ENCODE assay signal across 9 cellular contexts in the genomic region with DNA sequence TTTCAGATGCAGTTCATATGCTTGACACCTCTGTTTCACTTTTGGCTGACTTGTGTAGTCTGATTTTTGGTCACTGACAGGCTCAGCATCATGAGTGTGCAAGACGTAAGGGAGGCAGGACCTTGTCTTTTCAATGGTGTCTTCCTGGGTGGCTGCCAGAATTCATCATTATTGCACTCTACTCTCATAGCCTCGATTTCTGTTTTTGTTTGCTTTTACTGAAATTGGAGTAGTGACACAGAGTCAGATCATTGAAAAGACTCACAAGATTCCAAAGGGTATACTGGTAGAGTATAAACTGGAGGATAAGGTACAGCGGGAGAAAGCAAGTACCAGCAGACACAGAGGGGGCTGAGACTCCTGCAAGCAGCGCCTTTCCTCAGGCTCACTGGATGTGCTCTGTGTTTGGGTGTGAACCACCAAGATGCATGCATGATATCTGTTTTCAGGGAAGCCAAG.
DNase-seq lines count a peak whose midpoint lies in the region; ATAC-seq lines count a peak whose summit lies in the region.
"Had no signal": no experiment of that assay in that cellular context is flagged by ENCODE, and none has a peak within 500 bp of the region (broad histone marks: within the 10 kb centered on the region; RNA-seq: fewer than 3 reads in every experiment).

No MANE protein-coding gene starts in this region.

- H3K79me2 ChIP-seq in trophoblast cell (ENCODE audit: control insufficient read depth, insufficient read depth, low read length, poor library complexity) = no peaks in the 10 kb centered on the region

- H3K4me1 ChIP-seq in trophoblast cell (ENCODE audit: control insufficient read depth in 1 of 2, insufficient read depth in 2 of 2, low read length in 2 of 2) = peaks cover 5 to 8% of the 10 kb centered on the region in 2 experiments

- H3K9me3 ChIP-seq in trophoblast cell (ENCODE audit: insufficient read depth, low read depth, low read length) = no peaks in the 10 kb centered on the region

- WGBS in trophoblast cell (ENCODE audit: extremely low coverage, insufficient coverage, insufficient read length) = no CpG with 5 or more reads among the region's 4 CpGs

- H3K27ac Mint-ChIP-seq in memory B cell = peak overlapping the region; percentile 98

- peak overlapping the region; percentile 71 for H3K4me3 Mint-ChIP-seq in memory B cell

- DNase-seq in LHCN-M2 (ENCODE audit: low read depth) (peak; percentile 27), memory B cell (ENCODE audit: low spot score in 2 of 2) (no peak), COLO829 (ENCODE audit: low spot score) (no peak), trophoblast cell (no peak), cerebellum (ENCODE audit: low spot score) (no peak)
- DNase-seq in NK-92 treated with Interleukin-12 subunit alpha and Interleukin-12 subunit beta, amount 100 ng/mL, for 24 hours (lab: John Stamatoyannopoulos, UW) = no peak
- DNase-seq: NCI-H1048 had no signal

- H3K36me3 Mint-ChIP-seq in memory B cell = peaks cover 3% of the 10 kb centered on the region

- no peak overlapping the region for H3K14ac ChIP-seq in trophoblast cell (ENCODE audit: low read length)

- H2AFZ ChIP-seq in trophoblast cell (ENCODE audit: insufficient read depth, low read length, poor library complexity) = no peak overlapping the region

- H3K4me1 Mint-ChIP-seq in memory B cell = peaks cover 29% of the 10 kb centered on the region

- no peaks in the 10 kb centered on the region for H3K36me3 ChIP-seq in trophoblast cell (ENCODE audit: control insufficient read depth in 1 of 2, insufficient read depth in 2 of 2, low read length in 2 of 2)

- H3K27ac ChIP-seq in trophoblast cell (ENCODE audit: low read depth, low read length) = no peak overlapping the region

- H2BK12ac ChIP-seq in trophoblast cell (ENCODE audit: low read length) = no peak overlapping the region

- no peak overlapping the region for H4K8ac ChIP-seq in trophoblast cell (ENCODE audit: low read depth, low read length)

- H2BK5ac ChIP-seq in trophoblast cell (ENCODE audit: low read depth, low read length, poor library complexity) = no peak overlapping the region

- H3K23ac ChIP-seq in trophoblast cell (ENCODE audit: low read length) = no peak overlapping the region

- H4K12ac ChIP-seq in trophoblast cell (ENCODE audit: low read depth, low read length) = no peak overlapping the region

- no peak overlapping the region for H3K18ac ChIP-seq in trophoblast cell (ENCODE audit: low read length)

- H3K27me3 ChIP-seq in trophoblast cell (ENCODE audit: insufficient read depth, low read length) = no peaks in the 10 kb centered on the region

- H3K4me2 ChIP-seq in trophoblast cell (ENCODE audit: low read length) = no peak overlapping the region

- no peak overlapping the region for H3K4ac ChIP-seq in trophoblast cell (ENCODE audit: low read depth, low read length)

- no peak overlapping the region for H4K91ac ChIP-seq in trophoblast cell (ENCODE audit: low read depth, low read length)

- H2AK5ac ChIP-seq in trophoblast cell (ENCODE audit: low read length) = no peak overlapping the region

- no peaks in the 10 kb centered on the region for H3K27me3 Mint-ChIP-seq in memory B cell

- peaks cover 3% of the 10 kb centered on the region for H3K79me1 ChIP-seq in trophoblast cell (ENCODE audit: low read length)

- no peak overlapping the region for H2BK120ac ChIP-seq in trophoblast cell (ENCODE audit: insufficient read depth, low read length, poor library complexity)

- no peak overlapping the region for H3K9ac ChIP-seq in trophoblast cell (ENCODE audit: low read length)

- no peaks in the 10 kb centered on the region for H3K9me3 Mint-ChIP-seq in memory B cell

- ATAC-seq in GM18502 (IDR thresholded peaks at IDR 0.05; ENCODE audit: poor library complexity, unreplicated experiment) (peak; percentile 56), GM21786 (IDR thresholded peaks at IDR 0.05; ENCODE audit: unreplicated experiment) (peak; percentile 56), memory B cell (ENCODE audit: low read depth) (peak; percentile 54)

- no peak overlapping the region for H3K4me3 ChIP-seq in trophoblast cell (ENCODE audit: low read depth, low read length)
